ENCODE assay signal across 31 cellular contexts in the genomic region with DNA sequence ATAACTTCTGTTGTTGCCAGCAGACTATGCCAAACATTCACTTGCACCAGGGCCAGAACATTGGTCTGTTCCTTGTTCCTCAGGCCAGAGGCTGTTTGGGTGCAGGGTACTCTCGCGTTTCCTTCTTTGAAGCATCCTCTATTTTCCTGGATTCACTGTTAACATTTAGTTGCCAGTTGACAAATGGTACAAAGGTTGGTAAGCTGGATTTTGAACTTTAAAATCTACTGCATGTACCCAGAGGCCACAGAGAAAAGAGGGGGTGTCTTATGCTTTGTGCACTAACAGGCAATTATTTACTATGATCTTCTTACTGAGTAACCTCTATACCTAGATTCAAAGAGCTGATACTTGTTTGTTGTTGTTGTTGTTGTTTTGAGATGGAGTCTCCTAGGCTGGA.
"Had no signal": no experiment of that assay in that cellular context is flagged by ENCODE, and none has a peak within 500 bp of the region (broad histone marks: within the 10 kb centered on the region; RNA-seq: fewer than 3 reads in every experiment).

No MANE protein-coding gene starts in this region.

- H3K27ac Mint-ChIP-seq: activated B cell treated with CpG ODN at 0.5 μM for 24 hours; activated CD8-positive, alpha-beta T cell treated with anti-CD3 and anti-CD28 coated beads for 36 hours; activated naive CD4-positive, alpha-beta T cell treated with anti-CD3 and anti-CD28 coated beads, Interleukin-2, amount 50 U/mL, for 24 hours; activated T-cell treated with anti-CD3 and anti-CD28 coated beads, Interleukin-2, amount 50 U/mL, for 72 hours; activated T-helper 17 cell treated with anti-CD3 and anti-CD28 coated beads, Interleukin-2, amount 50 U/mL, for 72 hours had no signal

- H3K27me3 ChIP-seq: brain microvascular endothelial cell, MG63 had no signal

- H3K36me3 ChIP-seq: brain microvascular endothelial cell, MG63 had no signal

- H3K36me3 Mint-ChIP-seq: activated naive CD4-positive, alpha-beta T cell treated with anti-CD3 and anti-CD28 coated beads, Interleukin-2, amount 50 U/mL, for 24 hours had no signal

- H3K9me3 Mint-ChIP-seq: activated B cell treated with CpG ODN at 0.5 μM for 24 hours; activated CD8-positive, alpha-beta T cell treated with anti-CD3 and anti-CD28 coated beads for 36 hours; activated naive CD4-positive, alpha-beta T cell treated with anti-CD3 and anti-CD28 coated beads, Interleukin-2, amount 50 U/mL, for 24 hours; activated T-cell treated with anti-CD3 and anti-CD28 coated beads, Interleukin-2, amount 50 U/mL, for 72 hours; activated T-helper 17 cell treated with anti-CD3 and anti-CD28 coated beads, Interleukin-2, amount 50 U/mL, for 72 hours had no signal

- H2AFZ ChIP-seq: PC-9 had no signal

- H3K27me3 Mint-ChIP-seq: activated B cell treated with CpG ODN at 0.5 μM for 24 hours; activated CD8-positive, alpha-beta T cell treated with anti-CD3 and anti-CD28 coated beads for 36 hours; activated naive CD4-positive, alpha-beta T cell treated with anti-CD3 and anti-CD28 coated beads, Interleukin-2, amount 50 U/mL, for 24 hours; activated T-helper 17 cell treated with anti-CD3 and anti-CD28 coated beads, Interleukin-2, amount 50 U/mL, for 72 hours had no signal

- H3K9me3 ChIP-seq: MG63 had no signal

- DNase-seq: activated B cell treated with CpG ODN at 0.5 μM for 24 hours; activated CD4-positive, alpha-beta T cell treated with anti-CD3 and anti-CD28 coated beads for 4 hours; activated CD4-positive, CD25-positive, alpha-beta regulatory T cell treated with anti-CD3 and anti-CD28 coated beads, Interleukin-2, amount 50 U/mL, for 72 hours; activated CD8-positive, alpha-beta T cell treated with anti-CD3 and anti-CD28 coated beads for 36 hours; activated effector memory CD4-positive, alpha-beta T cell treated with anti-CD3 and anti-CD28 coated beads, Interleukin-2, amount 50 U/mL, for 16 hours; activated naive CD4-positive, alpha-beta T cell treated with Interleukin-2 at 50 U/mL for 16 hours; activated T-cell treated with anti-CD3 and anti-CD28 coated beads, Interleukin-2, amount 50 U/mL, for 1 hour; activated T-cell treated with anti-CD3 and anti-CD28 coated beads, Interleukin-2, amount 50 U/mL, for 72 hours; anterior cingulate cortex; brain microvascular endothelial cell; central memory CD4-positive, alpha-beta T cell; Kasumi-1; MG63; NCI-H1048; NCI-H1105 treated with DMSO at 0.1 percent for 48 hours; NCI-H1436 treated with DMSO at 0.1 percent for 48 hours; NCI-H1694 treated with DMSO at 0.1 percent for 48 hours; NCI-H2029; NCI-H345; NCI-H524 treated with DMSO at 0.1 percent for 48 hours; PC-9; Right ventricle myocardium superior; SW 1271; T-helper 1 cell; T-helper 2 cell; T-helper 9 cell had no signal

- ATAC-seq: activated CD8-positive, alpha-beta T cell treated with anti-CD3 and anti-CD28 coated beads for 36 hours; activated T-cell treated with anti-CD3 and anti-CD28 coated beads, Interleukin-2, amount 50 U/mL, for 72 hours; activated T-helper 17 cell treated with anti-CD3 and anti-CD28 coated beads, Interleukin-2, amount 50 U/mL, for 72 hours; K562 had no signal

- FAIRE-seq: K562, RCC 7860 had no signal

- H3K4me3 ChIP-seq: K562, MG63, PC-9 had no signal

- H3K4me2 ChIP-seq: PC-9 had no signal

- H3K4me3 Mint-ChIP-seq: activated B cell treated with CpG ODN at 0.5 μM for 24 hours; activated CD8-positive, alpha-beta T cell treated with anti-CD3 and anti-CD28 coated beads for 36 hours; activated naive CD4-positive, alpha-beta T cell treated with anti-CD3 and anti-CD28 coated beads, Interleukin-2, amount 50 U/mL, for 24 hours; activated T-cell treated with anti-CD3 and anti-CD28 coated beads, Interleukin-2, amount 50 U/mL, for 72 hours; activated T-helper 17 cell treated with anti-CD3 and anti-CD28 coated beads, Interleukin-2, amount 50 U/mL, for 72 hours had no signal

- H3K27ac ChIP-seq: brain microvascular endothelial cell, PC-9, VCaP had no signal
